ENCODE assay signal across 8 cellular contexts in the genomic region with DNA sequence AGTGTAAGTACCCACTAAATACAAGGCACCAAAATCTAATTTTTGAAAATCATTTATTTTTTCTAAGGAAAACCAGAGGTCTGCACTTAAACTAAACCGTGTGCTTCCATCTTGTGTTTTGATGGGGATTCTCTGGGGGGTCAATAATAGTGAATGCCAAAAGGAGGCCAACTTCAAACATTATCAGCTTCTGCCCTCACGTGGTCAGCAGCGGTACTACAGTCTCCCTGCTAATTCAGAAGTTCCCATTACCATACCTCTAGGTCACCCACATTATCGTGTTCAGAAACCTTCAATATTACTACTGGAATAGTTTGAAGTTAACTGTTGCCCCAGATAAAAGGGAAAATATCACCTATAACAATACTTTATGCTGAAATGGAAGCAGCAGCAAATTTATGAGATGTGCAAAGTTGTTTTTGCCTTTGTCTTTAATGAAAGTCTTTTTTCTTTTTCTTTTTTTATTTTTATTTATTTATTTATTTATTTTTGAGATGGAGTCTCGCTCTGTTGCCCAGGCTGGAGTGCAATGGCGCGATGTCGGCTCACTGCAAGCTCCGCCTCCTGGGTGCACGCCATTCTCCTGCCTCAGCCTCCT. TPM values are rescaled to one million over a fixed set of nuclear protein-coding genes. Genes with fewer than 3 reads are reported as not detected.
DNase-seq lines count a peak whose midpoint lies in the region; ATAC-seq, FAIRE-seq and TF ChIP-seq lines count a peak whose summit lies in the region.

No MANE protein-coding gene starts in this region.

- FAIRE-seq in D721Med (lab: Jason Lieb, UNC), result no peak
- no peak for FAIRE-seq in urothelium cell line (lab: Jason Lieb, UNC)

- no peak for DNase-seq in D721Med (ENCODE audit: insufficient read length, low spot score)
- DNase-seq in NCI-H82 treated with DMSO at 0.1 percent for 48 hours (lab: John Stamatoyannopoulos, UW; ENCODE audit: unreplicated experiment), result peak; percentile 13
- peak; percentile 23 for DNase-seq in activated T-cell treated with anti-CD3 and anti-CD28 coated beads for 48 hours (ENCODE audit: low read depth)
- peak; percentile 7 for DNase-seq in fibroblast of gingiva (ENCODE audit: low read depth)
- DNase-seq in omental fat pad (ENCODE audit: low spot score), result peak; percentile 94
- peak; percentile 5 for DNase-seq in urothelium cell line (ENCODE audit: low spot score)
- no peak for DNase-seq in DMS79 (lab: John Stamatoyannopoulos, UW)

- TF ChIP-seq CTCF in D721Med (IDR thresholded peaks at IDR 0.05; ENCODE audit: insufficient read depth, missing control alignments), result peak; percentile 63
- peak in 1 of 3 donors; percentile 61 for TF ChIP-seq CTCF in omental fat pad (IDR thresholded peaks at IDR 0.05)

- ATAC-seq in GM21786 (IDR thresholded peaks at IDR 0.05; ENCODE audit: unreplicated experiment) (peak; percentile 89), omental fat pad (ENCODE audit: low FRiP score) (no peak)

RNA-seq across cellular contexts. Expression of a gene that starts 17.3 kb away (rescaled TPM):
- 10 to 100 TPM in 1 of 4 donors, 1 to 10 TPM in 3; 5.4 to 14.7 (median 7.5) TPM for total RNA-seq in omental fat pad

RNA-seq across cellular contexts. Expression of a gene that starts 24.2 kb away (rescaled TPM):
- total RNA-seq in omental fat pad, result 10 to 100 TPM; 15.0 to 33.5 (median 25.1) TPM

RNA-seq across cellular contexts. Expression of a gene that starts 45.2 kb away (rescaled TPM):
- total RNA-seq in omental fat pad, result not detected

Comparison
In these comparisons a context has a peak if more than half of its experiments do, and no peak if none do; other contexts are left out.
1. DNase-seq: peak in NCI-H82 treated with DMSO at 0.1 percent for 48 hours (single experiment), activated T-cell treated with anti-CD3 and anti-CD28 coated beads for 48 hours (single experiment), fibroblast of gingiva (single experiment), omental fat pad (single experiment) and urothelium cell line (single experiment); none in D721Med (single experiment) and DMS79 (single experiment).